In genomic region chr3:163863146-163863545, GRCh38 we compare ENCODE assay signal across 16 cellular contexts.
DNase-seq lines count a peak whose midpoint lies in the region; ATAC-seq and TF ChIP-seq lines count a peak whose summit lies in the region.
"Had no signal": no experiment of that assay in that cellular context is flagged by ENCODE, and none has a peak within 500 bp of the region (broad histone marks: within the 10 kb centered on the region; RNA-seq: fewer than 3 reads in every experiment).

No MANE protein-coding gene starts in this region.

- DNase-seq in HS-5 (ENCODE audit: low read depth) (peak; percentile 31), brain microvascular endothelial cell (peak; percentile 32), fibroblast of the conjunctiva (ENCODE audit: low read depth) (peak; percentile 1), skeletal muscle cell (ENCODE audit: low read depth) (peak; percentile 5), T-helper 9 cell (no peak), NCI-H82 (lab: John Stamatoyannopoulos, UW) (no peak)
- no peak for DNase-seq in stimulated activated naive CD4-positive, alpha-beta T cell (lab: John Stamatoyannopoulos, UW)
- DNase-seq: CD8-positive, alpha-beta T cell; COR-L47; DMS153; DMS79 treated with DMSO at 0.1 percent for 48 hours; GF-D8; HCEC 1CT; HFFc6 had no signal

- no peaks in the 10 kb centered on the region for H3K36me3 ChIP-seq in brain microvascular endothelial cell (replicated peaks)

- ATAC-seq in HG03565 (IDR thresholded peaks at IDR 0.05; ENCODE audit: unreplicated experiment): no peak
- ATAC-seq: A549; CD8-positive, alpha-beta T cell had no signal

- H3K27ac ChIP-seq in brain microvascular endothelial cell: no peak overlapping the region
- H3K27ac ChIP-seq: A549 had no signal

- no peaks in the 10 kb centered on the region for H3K27me3 ChIP-seq in brain microvascular endothelial cell (replicated peaks)

- TF ChIP-seq CTCF in brain microvascular endothelial cell (IDR thresholded peaks at IDR 0.05; ENCODE audit: low read depth, low read length, missing control alignments): no peak

- in situ Hi-C loops in brain microvascular endothelial cell (cut with HindIII; ENCODE audit: low pct_ligation_motif_present, low sequenced_read_pairs): no loop called here

- H3K4me3 ChIP-seq in brain microvascular endothelial cell (ENCODE audit: low read depth, low read length) (no peak overlapping the region), skeletal muscle cell (ENCODE audit: low read depth, low read length) (no peak overlapping the region)
- H3K4me3 ChIP-seq: A549 had no signal

Comparison
In these comparisons a context has a peak if more than half of its experiments do, and no peak if none do; other contexts are left out.
1. DNase-seq: peak in HS-5 (single experiment), brain microvascular endothelial cell (single experiment), fibroblast of the conjunctiva (single experiment) and skeletal muscle cell (single experiment); none in T-helper 9 cell (single experiment), stimulated activated naive CD4-positive, alpha-beta T cell (0 of 6) and NCI-H82 (single experiment).